14 cellular contexts compared by ENCODE assay signal in genomic region chr11:579830-580601, GRCh38. TPM values are rescaled to one million over a fixed set of nuclear protein-coding genes. Genes with fewer than 3 reads are reported as not detected.
DNase-seq lines count a peak whose midpoint lies in the region; ATAC-seq, FAIRE-seq and TF ChIP-seq lines count a peak whose summit lies in the region.
"Had no signal": no experiment of that assay in that cellular context is flagged by ENCODE, and none has a peak within 500 bp of the region (broad histone marks: within the 10 kb centered on the region; RNA-seq: fewer than 3 reads in every experiment).

No MANE protein-coding gene starts in this region.

- no peak overlapping the region for H3K4me2 ChIP-seq in keratinocyte (ENCODE audit: control insufficient read depth, extremely low read depth, insufficient read depth, low read depth, low read length)
- H3K4me2 ChIP-seq: PC-9, smooth muscle cell had no signal

- intact Hi-C loops in cardiac septum (cut with DNase I), result loop anchor here (5.0 kb wide), 1 partner anchor 37 kb away; the partner anchor contains the start of gene IRF7
- intact Hi-C loops in testis (cut with DNase I; ENCODE audit: low total_unique reads), result no loop called here

- no peak for FAIRE-seq in keratinocyte (lab: Jason Lieb, UNC)

- peaks cover 0 to 57% of the 10 kb centered on the region in 2 donors for H3K4me1 ChIP-seq in right atrium auricular region
- H3K4me1 ChIP-seq in keratinocyte (ENCODE audit: control insufficient read depth, extremely low read depth, insufficient read depth, low read length), result peaks cover 27% of the 10 kb centered on the region
- peaks cover 35% of the 10 kb centered on the region for H3K4me1 ChIP-seq in testis

- H3K9me1 ChIP-seq in keratinocyte (ENCODE audit: control insufficient read depth, extremely low read depth, insufficient read depth, low read length), result peaks cover 8% of the 10 kb centered on the region

- no peaks in the 10 kb centered on the region for H3K27me3 ChIP-seq in right atrium auricular region
- H3K27me3 ChIP-seq in keratinocyte (ENCODE audit: control insufficient read depth, extremely low read depth, insufficient read depth, low read length), result no peaks in the 10 kb centered on the region
- H3K27me3 ChIP-seq in testis, result no peaks in the 10 kb centered on the region
- H3K27me3 ChIP-seq: vagina had no signal

- dilution Hi-C loops in keratinocyte (cut with MboI; ENCODE audit: extremely low pct_ligation_motif_present, low sequenced_read_pairs), result no loop called here

- 58 to 60% methylated on average over 20 of the region's 20 CpGs for WGBS in testis, 2 donors

- no peak for TF ChIP-seq CTCF in right atrium auricular region (IDR thresholded peaks at IDR 0.05)
- no peak for TF ChIP-seq CTCF in keratinocyte (optimal IDR thresholded peaks at IDR 0.05 in 1 of 3, IDR thresholded peaks at IDR 0.05 in 1 of 3, conservative IDR thresholded peaks at IDR 0.05 in 1 of 3; ENCODE audit: extremely low read depth in 1 of 3, insufficient read depth in 2 of 3, low read length in 3 of 3)
- TF ChIP-seq CTCF in testis (IDR thresholded peaks at IDR 0.05), result no peak

- H3K9ac ChIP-seq in keratinocyte (ENCODE audit: control insufficient read depth, extremely low read depth, insufficient read depth, low read length), result no peak overlapping the region

- peaks cover 28% of the 10 kb centered on the region for H3K36me3 ChIP-seq in right atrium auricular region
- H3K36me3 ChIP-seq in keratinocyte (ENCODE audit: control insufficient read depth in 2 of 2, extremely low read depth in 1 of 2, insufficient read depth in 2 of 2, low read length in 2 of 2), result peaks cover 12 to 25% of the 10 kb centered on the region in 2 experiments
- H3K36me3 ChIP-seq in testis (ENCODE audit: low read depth, missing control alignments), result no peaks in the 10 kb centered on the region

- no peak for TF ChIP-seq POLR2A in testis (IDR thresholded peaks at IDR 0.05)

- H3K4me3 ChIP-seq in right atrium auricular region (no peak overlapping the region), keratinocyte (ENCODE audit: control insufficient read depth in 2 of 3, extremely low read depth in 1 of 3, insufficient read depth in 2 of 3, low read depth in 1 of 3, low read length in 3 of 3) (no peak overlapping the region), testis (no peak overlapping the region)
- H3K4me3 ChIP-seq: PC-9, smooth muscle cell, vagina had no signal

- H4K20me1 ChIP-seq in keratinocyte (ENCODE audit: control insufficient read depth, extremely low read depth, insufficient read depth, low read length), result peaks cover 50% of the 10 kb centered on the region

- H3K27ac ChIP-seq in right atrium auricular region (peak overlapping the region; percentile 29 to 59), keratinocyte (ENCODE audit: control insufficient read depth, insufficient read depth, low read length) (peak overlapping the region; percentile 6), testis (no peak overlapping the region)
- H3K27ac ChIP-seq: epithelial cell of prostate, PC-9, vagina had no signal

- no peak for DNase-seq in right atrium auricular region (ENCODE audit: low spot score)
- DNase-seq in cardiac septum (ENCODE audit: low spot score), result no peak
- DNase-seq in amniotic epithelial cell (ENCODE audit: low read depth), result peak; percentile 90
- DNase-seq in keratinocyte (ENCODE audit: low read depth, low spot score), result no peak
- peak; percentile 38 for DNase-seq in testis
- DNase-seq: EL, NCI-H2171 treated with DMSO at 0.1 percent for 48 hours, PC-9 had no signal

- H2AFZ ChIP-seq in keratinocyte (ENCODE audit: control insufficient read depth, low read length), result no peak overlapping the region
- H2AFZ ChIP-seq: PC-9 had no signal

- H3K79me2 ChIP-seq in keratinocyte (ENCODE audit: control insufficient read depth, insufficient read depth, low read length), result peaks cover 78% of the 10 kb centered on the region

- ATAC-seq in HG02885 (IDR thresholded peaks at IDR 0.05; ENCODE audit: poor library complexity, unreplicated experiment) (no peak), GM18498 (IDR thresholded peaks at IDR 0.05; ENCODE audit: unreplicated experiment) (no peak), HG02642 (IDR thresholded peaks at IDR 0.05; ENCODE audit: poor library complexity, unreplicated experiment) (no peak)

- H3K9me3 ChIP-seq in right atrium auricular region (no peaks in the 10 kb centered on the region), keratinocyte (ENCODE audit: control insufficient read depth, low read depth, low read length) (no peaks in the 10 kb centered on the region), testis (no peaks in the 10 kb centered on the region)
- H3K9me3 ChIP-seq: vagina had no signal

RNA-seq across cellular contexts. Expression of gene PHRF1, which starts 3.7 kb away (rescaled TPM):
- total RNA-seq in right atrium auricular region (10 to 100 TPM; 12.4 to 14.2 TPM), cardiac septum (20.9 TPM), testis (10 to 100 TPM; 62.9 to 74.4 TPM)
- polyA plus RNA-seq in keratinocyte (10.7 to 15.2 TPM (median 13.7 TPM) in 3 replicates), testis (ENCODE audit: insufficient read depth, low read depth, low replicate concordance) (30.2 TPM)
- polyA plus RNA-seq in keratinocyte (2011; ENCODE audit: low read depth), result 8.8 TPM
- 5.8 and 13.6 TPM in 2 replicates for polyA plus RNA-seq in keratinocyte (2011; cell fraction: cytosol; rRNA removed)
- 27.9 and 36.6 TPM in 2 replicates for polyA plus RNA-seq in keratinocyte (2011; cell fraction: nucleus; rRNA removed)
- polyA plus RNA-seq in keratinocyte (2012; ENCODE audit: low replicate concordance), result 10.3 and 23.2 TPM in 2 replicates
- polyA minus RNA-seq in keratinocyte, result 10.0 to 29.1 TPM (median 12.6 TPM) in 3 replicates
- polyA minus RNA-seq in keratinocyte (2011; cell fraction: cytosol; rRNA and poly(A)+ RNA removed), result 18.0 TPM
- 32.3 and 38.0 TPM in 2 replicates for polyA minus RNA-seq in keratinocyte (2011; cell fraction: nucleus; rRNA and poly(A)+ RNA removed)

RNA-seq across cellular contexts. Expression of gene RASSF7, which starts 19.2 kb away (rescaled TPM):
- total RNA-seq in right atrium auricular region (10 to 100 TPM in 1 of 2 donors, 1 to 10 TPM in 1; 8.5 to 13.0 TPM), cardiac septum (2.6 TPM), testis (10 to 100 TPM; 22.0 to 35.7 TPM)
- polyA plus RNA-seq in keratinocyte (23.1 to 63.6 TPM (median 24.3 TPM) in 3 replicates), testis (ENCODE audit: insufficient read depth, low read depth, low replicate concordance) (13.2 TPM)
- polyA plus RNA-seq in keratinocyte (2011; ENCODE audit: low read depth), result 11.0 TPM
- polyA plus RNA-seq in keratinocyte (2011; cell fraction: cytosol; rRNA removed), result 11.0 and 33.6 TPM in 2 replicates
- 91.2 and 106 TPM in 2 replicates for polyA plus RNA-seq in keratinocyte (2011; cell fraction: nucleus; rRNA removed)
- 23.0 and 32.2 TPM in 2 replicates for polyA plus RNA-seq in keratinocyte (2012; ENCODE audit: low replicate concordance)
- polyA minus RNA-seq in keratinocyte, result 10.4 to 19.1 TPM (median 15.0 TPM) in 3 replicates
- polyA minus RNA-seq in keratinocyte (2011; cell fraction: cytosol; rRNA and poly(A)+ RNA removed), result 56.2 TPM
- 30.8 and 35.3 TPM in 2 replicates for polyA minus RNA-seq in keratinocyte (2011; cell fraction: nucleus; rRNA and poly(A)+ RNA removed)

RNA-seq across cellular contexts. Expression of gene LMNTD2, which starts 19.5 kb away (rescaled TPM):
- total RNA-seq in right atrium auricular region, result under 1 TPM; 0.33 to 0.86 TPM
- 0.40 TPM for total RNA-seq in cardiac septum
- 0.94 to 1.5 TPM (median 1.2 TPM) in 3 replicates for polyA plus RNA-seq in keratinocyte
- polyA plus RNA-seq in keratinocyte (2011; ENCODE audit: low read depth), result 1.7 TPM
- polyA plus RNA-seq in keratinocyte (2011; cell fraction: cytosol; rRNA removed), result 0.13 and 0.73 TPM in 2 replicates
- polyA plus RNA-seq in keratinocyte (2011; cell fraction: nucleus; rRNA removed), result 4.6 and 7.2 TPM in 2 replicates
- polyA plus RNA-seq in keratinocyte (2012; ENCODE audit: low replicate concordance), result 0.81 and 1.4 TPM in 2 replicates
- polyA minus RNA-seq in keratinocyte, result 0.13 to 0.58 TPM (median 0.49 TPM) in 3 replicates
- polyA minus RNA-seq in keratinocyte (2011; cell fraction: cytosol; rRNA and poly(A)+ RNA removed), result 1.2 TPM
- 0.31 and 1.2 TPM in 2 replicates for polyA minus RNA-seq in keratinocyte (2011; cell fraction: nucleus; rRNA and poly(A)+ RNA removed)
- total RNA-seq in testis, result 10 to 100 TPM; 29.2 to 59.9 TPM
- 26.1 TPM for polyA plus RNA-seq in testis (ENCODE audit: insufficient read depth, low read depth, low replicate concordance)
- total RNA-seq: smooth muscle cell had no signal

RNA-seq across cellular contexts. Expression of gene IRF7, which starts 35.7 kb away (rescaled TPM):
- total RNA-seq in right atrium auricular region (10 to 100 TPM in 1 of 2 donors, 1 to 10 TPM in 1; 9.6 to 14.9 TPM), cardiac septum (9.7 TPM), testis (10 to 100 TPM; 13.0 to 30.1 TPM)
- polyA plus RNA-seq in keratinocyte (7.1 to 10.9 TPM (median 9.5 TPM) in 3 replicates), testis (ENCODE audit: insufficient read depth, low read depth, low replicate concordance) (9.9 TPM)
- polyA plus RNA-seq in keratinocyte (2011; ENCODE audit: low read depth), result 1.7 TPM
- polyA plus RNA-seq in keratinocyte (2011; cell fraction: cytosol; rRNA removed), result 2.3 and 8.0 TPM in 2 replicates
- 8.6 and 13.2 TPM in 2 replicates for polyA plus RNA-seq in keratinocyte (2011; cell fraction: nucleus; rRNA removed)
- 7.1 and 18.0 TPM in 2 replicates for polyA plus RNA-seq in keratinocyte (2012; ENCODE audit: low replicate concordance)
- polyA minus RNA-seq in keratinocyte, result 5.1 to 18.7 TPM (median 6.4 TPM) in 3 replicates
- polyA minus RNA-seq in keratinocyte (2011; cell fraction: cytosol; rRNA and poly(A)+ RNA removed), result 19.0 TPM
- 5.8 and 11.1 TPM in 2 replicates for polyA minus RNA-seq in keratinocyte (2011; cell fraction: nucleus; rRNA and poly(A)+ RNA removed)

RNA-seq across cellular contexts. Expression of gene LRRC56, which starts 42.7 kb away (rescaled TPM):
- total RNA-seq in right atrium auricular region (under 1 TPM; 0.12 to 0.15 TPM), cardiac septum (0.38 TPM), testis (10 to 100 TPM; 11.6 to 22.2 TPM)
- polyA plus RNA-seq in keratinocyte (0.14 to 0.44 TPM (median 0.28 TPM) in 3 replicates), testis (ENCODE audit: insufficient read depth, low read depth, low replicate concordance) (23.5 TPM)
- not detected for polyA plus RNA-seq in keratinocyte (2011; ENCODE audit: low read depth)
- polyA plus RNA-seq in keratinocyte (2011; cell fraction: cytosol; rRNA removed), result 0.09 and 0.18 TPM in 2 replicates
- polyA plus RNA-seq in keratinocyte (2011; cell fraction: nucleus; rRNA removed), result 0.53 and 1.1 TPM in 2 replicates
- polyA plus RNA-seq in keratinocyte (2012; ENCODE audit: low replicate concordance), result 0.39 and 0.45 TPM in 2 replicates
- polyA minus RNA-seq in keratinocyte, result 0.26 to 0.38 TPM (median 0.30 TPM) in 3 replicates
- not detected for polyA minus RNA-seq in keratinocyte (2011; cell fraction: cytosol; rRNA and poly(A)+ RNA removed)
- 0.23 and 0.63 TPM in 2 replicates for polyA minus RNA-seq in keratinocyte (2011; cell fraction: nucleus; rRNA and poly(A)+ RNA removed)

Comparison
In these comparisons a context has a peak if more than half of its experiments do, and no peak if none do; other contexts are left out.
1. DNase-seq: peak in amniotic epithelial cell (single experiment) and testis (single experiment); none in right atrium auricular region (single experiment), cardiac septum (single experiment) and keratinocyte (single experiment).
2. H3K27ac ChIP-seq: peak in right atrium auricular region (2 of 2) and keratinocyte (single experiment); none in testis (0 of 2).
3. RNA of gene LMNTD2, which starts 19.5 kb away (total RNA-seq): 29.2 to 59.9 TPM in testis; 0.33 to 0.86 TPM in right atrium auricular region and 0.40 TPM in cardiac septum (single experiment); every median in the first group is over 10 times any median in the second.